26 cellular contexts compared by ENCODE assay signal in genomic region chr3:3629911-3630310, GRCh38.
DNase-seq lines count a peak whose midpoint lies in the region; ATAC-seq, FAIRE-seq and TF ChIP-seq lines count a peak whose summit lies in the region.
"Had no signal": no experiment of that assay in that cellular context is flagged by ENCODE, and none has a peak within 500 bp of the region (broad histone marks: within the 10 kb centered on the region; RNA-seq: fewer than 3 reads in every experiment).

No MANE protein-coding gene starts in this region.

- in situ Hi-C loops in IMR-90 (cut with MboI; ENCODE audit: low sequenced_read_pairs), result no loop called here

- BruUV-seq in IMR-90 (replicated peaks; lab: Mats Ljungman, UMichigan), result no TSS peak

- no peaks in the 10 kb centered on the region for H3K4me1 Mint-ChIP-seq in astrocyte (ENCODE audit: low read depth, unreplicated experiment)
- H3K4me1 Mint-ChIP-seq: CD4-positive, alpha-beta memory T cell had no signal

- H3K36me3 ChIP-seq in IMR-90 (ENCODE audit: control insufficient read depth, insufficient read depth, low read length) (no peaks in the 10 kb centered on the region), astrocyte (ENCODE audit: insufficient read depth, low read length) (no peaks in the 10 kb centered on the region)
- H3K36me3 ChIP-seq in effector memory CD4-positive, alpha-beta T cell (ENCODE audit: control insufficient read depth, insufficient read depth, low read length), result no peaks in the 10 kb centered on the region
- H3K36me3 ChIP-seq: HAP-1, SJCRH30 had no signal

- POLR2A ChIA-PET in IMR-90 (lab: Charles Lee; ENCODE audit: unreplicated experiment), result no interaction called here

- H3K9ac ChIP-seq in IMR-90 (ENCODE audit: low read depth, low read length) (no peak overlapping the region), astrocyte (ENCODE audit: low read length) (no peak overlapping the region)

- H3K27ac Mint-ChIP-seq in astrocyte (ENCODE audit: unreplicated experiment), result no peak overlapping the region
- H3K27ac Mint-ChIP-seq: CD4-positive, alpha-beta memory T cell had no signal

- peaks cover 7% of the 10 kb centered on the region for H3K9me3 Mint-ChIP-seq in astrocyte (ENCODE audit: unreplicated experiment)

- peaks cover 6% of the 10 kb centered on the region for H3K9me3 ChIP-seq in IMR-90 (ENCODE audit: control insufficient read depth, insufficient read depth, low read length)
- no peaks in the 10 kb centered on the region for H3K9me3 ChIP-seq in astrocyte (ENCODE audit: insufficient read depth, low read depth, low read length)
- H3K9me3 ChIP-seq in effector memory CD4-positive, alpha-beta T cell (ENCODE audit: control insufficient read depth, low read length), result no peaks in the 10 kb centered on the region
- H3K9me3 ChIP-seq: HAP-1, SJCRH30 had no signal

- H3K27ac ChIP-seq in IMR-90 (ENCODE audit: insufficient read depth, low read length), result no peak overlapping the region
- no peak overlapping the region for H3K27ac ChIP-seq in astrocyte (ENCODE audit: low read depth, low read length)
- no peak overlapping the region for H3K27ac ChIP-seq in effector memory CD4-positive, alpha-beta T cell (ENCODE audit: insufficient read depth, low read length, poor library complexity, severe bottlenecking)
- H3K27ac ChIP-seq: SJCRH30 had no signal

- no peak overlapping the region for H2BK5ac ChIP-seq in IMR-90 (ENCODE audit: low read depth, low read length, poor library complexity, severe bottlenecking)

- no peak overlapping the region for H3K4ac ChIP-seq in IMR-90 (ENCODE audit: low read depth, low read length)

- no peak overlapping the region for H3K56ac ChIP-seq in IMR-90 (ENCODE audit: extremely low read depth, insufficient read depth, low read length)

- no peaks in the 10 kb centered on the region for H3K36me3 Mint-ChIP-seq in astrocyte (ENCODE audit: low read depth, unreplicated experiment)
- H3K36me3 Mint-ChIP-seq: CD4-positive, alpha-beta memory T cell had no signal

- H3K79me1 ChIP-seq in IMR-90 (ENCODE audit: low read depth in 1 of 2, low read length in 2 of 2), result no peaks in the 10 kb centered on the region

- H3K27me3 Mint-ChIP-seq in astrocyte (ENCODE audit: low read depth, unreplicated experiment), result no peaks in the 10 kb centered on the region
- H3K27me3 Mint-ChIP-seq: CD4-positive, alpha-beta memory T cell had no signal

- H3K4me3 Mint-ChIP-seq in astrocyte (ENCODE audit: unreplicated experiment), result no peak overlapping the region
- H3K4me3 Mint-ChIP-seq: CD4-positive, alpha-beta memory T cell had no signal

- no peak overlapping the region for H2BK120ac ChIP-seq in IMR-90 (ENCODE audit: low read depth, low read length)

- H3K4me3 ChIP-seq in IMR-90 (ENCODE audit: insufficient read depth, low read depth, low read length) (no peak overlapping the region), astrocyte (ENCODE audit: insufficient read depth, low read depth, low read length) (no peak overlapping the region), retinal pigment epithelial cell (ENCODE audit: low read length) (no peak overlapping the region)
- no peak overlapping the region for H3K4me3 ChIP-seq in effector memory CD4-positive, alpha-beta T cell (ENCODE audit: insufficient read depth, low read depth, low read length, poor library complexity, severe bottlenecking)
- H3K4me3 ChIP-seq: HAP-1, SJCRH30 had no signal

- no peak overlapping the region for H2AK5ac ChIP-seq in IMR-90 (ENCODE audit: low read depth, low read length)

- no peak overlapping the region for H3K18ac ChIP-seq in IMR-90 (ENCODE audit: low read depth, low read length)

- dilution Hi-C loops in IMR-90 (cut with HindIII; ENCODE audit: low sequenced_read_pairs, unreplicated experiment), result no loop called here

- H4K91ac ChIP-seq in IMR-90 (ENCODE audit: insufficient read depth, low read depth, low read length), result no peak overlapping the region

- no peak overlapping the region for H3K23ac ChIP-seq in IMR-90 (ENCODE audit: low read depth, low read length)

- H3K4me2 ChIP-seq in IMR-90 (ENCODE audit: low read depth, low read length) (no peak overlapping the region), astrocyte (ENCODE audit: low read length) (peak overlapping the region; percentile 15)

- H3K79me2 ChIP-seq in astrocyte (ENCODE audit: insufficient read depth, low read length), result no peaks in the 10 kb centered on the region

- FAIRE-seq in astrocyte (lab: Jason Lieb, UNC), result no peak
- FAIRE-seq: G401.6, GM19239 had no signal

- no peak for TF ChIP-seq POLR2A in IMR-90 (IDR thresholded peaks at IDR 0.05; ENCODE audit: low read depth, low read length)

- no peaks in the 10 kb centered on the region for H3K27me3 ChIP-seq in IMR-90 (ENCODE audit: control insufficient read depth, insufficient read depth, low read length)
- no peaks in the 10 kb centered on the region for H3K27me3 ChIP-seq in astrocyte (ENCODE audit: insufficient read depth, low read length)
- no peaks in the 10 kb centered on the region for H3K27me3 ChIP-seq in effector memory CD4-positive, alpha-beta T cell (replicated peaks; ENCODE audit: control insufficient read depth, insufficient read depth, low read length, poor library complexity, severe bottlenecking)
- H3K27me3 ChIP-seq: SJCRH30 had no signal

- H3K4me1 ChIP-seq in IMR-90 (ENCODE audit: control insufficient read depth, insufficient read depth, low read length) (no peaks in the 10 kb centered on the region), astrocyte (ENCODE audit: insufficient read depth, low read length) (no peaks in the 10 kb centered on the region)
- no peaks in the 10 kb centered on the region for H3K4me1 ChIP-seq in effector memory CD4-positive, alpha-beta T cell (ENCODE audit: control insufficient read depth, insufficient read depth, low read length, poor library complexity, severe bottlenecking)
- H3K4me1 ChIP-seq: HAP-1, SJCRH30 had no signal

- no peak for TF ChIP-seq RAD21 in IMR-90 (IDR thresholded peaks at IDR 0.05; ENCODE audit: low read length)

- CTCF ChIA-PET in IMR-90 (lab: Yijun Ruan, JAX), result no interaction called here

- no peak overlapping the region for H3K14ac ChIP-seq in IMR-90 (replicated peaks; ENCODE audit: low read depth, low read length)

- TF ChIP-seq CTCF in IMR-90 (conservative IDR thresholded peaks at IDR 0.05; ENCODE audit: low read depth, low read length) (no peak), astrocyte (IDR thresholded peaks at IDR 0.05; ENCODE audit: insufficient read depth, low read depth, low read length) (no peak), retinal pigment epithelial cell (conservative IDR thresholded peaks at IDR 0.05; ENCODE audit: low read depth, low read length) (no peak)

- no peak overlapping the region for H2BK15ac ChIP-seq in IMR-90 (ENCODE audit: low read depth, low read length)

- H2AFZ ChIP-seq in IMR-90 (replicated peaks; ENCODE audit: low read length, poor library complexity), result no peak overlapping the region
- H2AFZ ChIP-seq in astrocyte (ENCODE audit: low read depth, low read length), result no peak overlapping the region

- no peaks in the 10 kb centered on the region for H3K9me1 ChIP-seq in IMR-90 (ENCODE audit: insufficient read depth, low read length)

- intact Hi-C loops in IMR-90 (cut with micrococcal nuclease), result no loop called here

- no peak overlapping the region for H4K5ac ChIP-seq in IMR-90 (ENCODE audit: low read depth, low read length)

- H2BK20ac ChIP-seq in IMR-90 (ENCODE audit: low read depth, low read length), result no peak overlapping the region

- DNase-seq in IMR-90, result peak; percentile 26
- DNase-seq in astrocyte (ENCODE audit: low read depth), result peak; percentile 84
- peak; percentile 10 for DNase-seq in fibroblast of the conjunctiva (ENCODE audit: low read depth)
- peak; percentile 74 for DNase-seq in retinal pigment epithelial cell (ENCODE audit: low read depth)
- no peak for DNase-seq in HT-29 (ENCODE audit: low spot score)
- DNase-seq in activated CD4-positive, CD25-positive, alpha-beta regulatory T cell treated with anti-CD3 and anti-CD28 coated beads, Interleukin-2, amount 50 U/mL, for 72 hours, result no peak
- no peak for DNase-seq in effector memory CD4-positive, alpha-beta T cell
- DNase-seq: C1 segment of cervical spinal cord; CD4-positive, alpha-beta memory T cell; COR-L47; MV-4-11; NCI-H1105 treated with DMSO at 0.1 percent for 48 hours; NCI-H146; NCI-H1930; NCI-H2107; NCI-H446 treated with DMSO at 0.1 percent for 48 hours; NCI-H526; NCI-H82; NK-92 treated with Interleukin-12 subunit alpha and Interleukin-12 subunit beta, amount 100 ng/mL, for 24 hours; PC-3; SJCRH30 had no signal

- H4K20me1 ChIP-seq in IMR-90 (ENCODE audit: insufficient read depth, low read length), result no peaks in the 10 kb centered on the region
- no peaks in the 10 kb centered on the region for H4K20me1 ChIP-seq in astrocyte (ENCODE audit: insufficient read depth, low read length)

- no peak overlapping the region for H2AK9ac ChIP-seq in IMR-90 (replicated peaks; ENCODE audit: low read depth, low read length, poor library complexity)

- no peak overlapping the region for H4K8ac ChIP-seq in IMR-90 (ENCODE audit: low read depth in 2 of 2, low read length in 2 of 2)

- no peak for ATAC-seq in IMR-90 (ENCODE audit: low read depth)
- ATAC-seq: PC-3, Right ventricle myocardium inferior, SK-N-SH treated with all-trans-retinoic acid at 6 μM for 48 hours had no signal

TF ChIP-seq in IMR-90, 13 proteins besides CTCF, POLR2A, EP300 and RAD21:
- TF ChIP-seq RCOR1 (IDR thresholded peaks at IDR 0.05; ENCODE audit: insufficient replicate concordance, low read length) (no peak), CHD1 (IDR thresholded peaks at IDR 0.05; ENCODE audit: low read depth, low read length) (no peak)
TF ChIP-seq in IMR-90: peak in this region for 0.

Comparison
In these comparisons a context has a peak if more than half of its experiments do, and no peak if none do; other contexts are left out.
1. DNase-seq: peak in IMR-90 (single experiment), astrocyte (single experiment), fibroblast of the conjunctiva (single experiment) and retinal pigment epithelial cell (single experiment); none in HT-29 (single experiment), activated CD4-positive, CD25-positive, alpha-beta regulatory T cell treated with anti-CD3 and anti-CD28 coated beads, Interleukin-2, amount 50 U/mL, for 72 hours (single experiment) and effector memory CD4-positive, alpha-beta T cell (0 of 3).